ENCODE assay signal across 8 cellular contexts in the genomic region with DNA sequence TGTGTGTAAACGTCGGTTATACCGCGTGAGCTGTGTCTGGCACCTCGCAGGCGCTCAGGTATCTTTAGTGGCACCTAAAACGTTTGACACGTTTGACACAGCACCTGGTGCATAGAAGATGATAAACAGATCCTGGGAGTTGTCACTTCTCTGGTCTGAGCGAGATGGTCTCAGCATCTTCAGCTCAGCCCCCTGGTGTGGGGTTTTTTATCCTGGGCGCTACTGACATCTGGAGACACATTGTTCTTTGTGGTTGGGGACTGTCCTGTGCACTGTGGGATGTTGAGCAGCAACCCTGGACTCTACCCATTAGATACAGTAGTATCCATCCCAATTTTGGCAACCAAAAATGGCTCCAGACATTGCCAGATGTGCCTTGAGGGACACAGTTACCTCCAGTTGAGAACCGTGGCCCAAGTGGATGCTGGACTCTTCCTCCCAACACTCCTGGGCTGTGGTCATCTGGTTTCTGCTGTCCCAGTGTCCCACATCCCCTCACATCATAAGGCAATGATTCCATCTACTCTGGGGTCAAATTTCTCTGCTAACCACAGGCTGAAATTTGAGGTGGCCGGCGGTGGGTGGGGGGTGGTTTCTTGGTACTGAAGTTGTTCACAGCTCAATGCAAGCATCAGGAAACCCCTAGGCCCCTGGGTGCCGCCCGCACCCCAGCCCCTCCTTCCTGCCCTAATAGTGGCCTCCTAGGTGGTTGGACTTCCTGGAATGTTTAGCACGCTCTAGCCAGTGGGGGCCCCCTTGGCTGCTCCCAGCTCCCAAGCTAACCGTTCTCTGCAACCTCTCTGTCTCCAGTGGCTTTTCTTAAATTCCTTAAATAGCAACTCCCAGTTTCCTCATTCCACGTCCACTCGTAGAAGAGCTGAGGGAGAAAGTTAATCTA.
DNase-seq lines count a peak whose midpoint lies in the region; ATAC-seq and TF ChIP-seq lines count a peak whose summit lies in the region.

No MANE protein-coding gene starts in this region.

- no peak overlapping the region for H3K14ac ChIP-seq in mesenchymal stem cell (ENCODE audit: low read length in 2 of 2)

- POLR2A ChIA-PET in HEK293T (lab: Yijun Ruan, JAX): no interaction called here

- H4K91ac ChIP-seq in mesenchymal stem cell (ENCODE audit: low read length): peak overlapping the region; percentile 36

- peak overlapping the region; percentile 29 to 62 for H3K18ac ChIP-seq in mesenchymal stem cell (ENCODE audit: low read depth in 1 of 2, low read length in 2 of 2)

- CTCF ChIA-PET in HEK293T (lab: Yijun Ruan, JAX): no interaction called here

- DNase-seq in AG08395 (ENCODE audit: low spot score) (peak; percentile 86), HS-5 (ENCODE audit: low read depth) (peak; percentile 30), astrocyte of the spinal cord (ENCODE audit: low read depth, low spot score) (peak; percentile 95), mesenchymal stem cell (peak; percentile 83), HEK293T (ENCODE audit: extremely low spot score) (no peak), NCI-H1436 (lab: John Stamatoyannopoulos, UW) (no peak), NCI-H128 (lab: John Stamatoyannopoulos, UW; ENCODE audit: unreplicated experiment) (no peak)

- peak overlapping the region; percentile 9 to 61 for H2BK12ac ChIP-seq in mesenchymal stem cell (ENCODE audit: low read length in 2 of 2)

- peak overlapping the region; percentile 81 for H3K27ac ChIP-seq in mesenchymal stem cell (ENCODE audit: low read length, poor library complexity, severe bottlenecking)

- H3K9me3 ChIP-seq in mesenchymal stem cell (ENCODE audit: control insufficient read depth, low read length): no peaks in the 10 kb centered on the region

- peak overlapping the region; percentile 20 to 26 for H3K4ac ChIP-seq in mesenchymal stem cell (ENCODE audit: low read depth in 1 of 2, low read length in 2 of 2)

- no peak overlapping the region for H2BK15ac ChIP-seq in mesenchymal stem cell (ENCODE audit: low read depth, poor library complexity, severe bottlenecking)

- H4K8ac ChIP-seq in mesenchymal stem cell (ENCODE audit: low read length): peak overlapping the region; percentile 25

- no peak for TF ChIP-seq CTCF in astrocyte of the spinal cord (IDR thresholded peaks at IDR 0.05; ENCODE audit: low read depth, low read length)

- in situ Hi-C loops in astrocyte of the spinal cord (cut with HindIII; ENCODE audit: low sequenced_read_pairs): no loop called here

- no peak for ATAC-seq in GM19455 (IDR thresholded peaks at IDR 0.05; ENCODE audit: unreplicated experiment)

- H3K36me3 ChIP-seq in mesenchymal stem cell (ENCODE audit: control insufficient read depth in 1 of 2, insufficient read depth in 2 of 2, low read depth in 1 of 2, low read length in 2 of 2): peaks cover 32 to 74% of the 10 kb centered on the region in 2 experiments

- no peaks in the 10 kb centered on the region for H3K27me3 ChIP-seq in mesenchymal stem cell (ENCODE audit: control insufficient read depth in 1 of 2, insufficient read depth in 1 of 2, low read length in 2 of 2)

- no peak overlapping the region for H3K9ac ChIP-seq in mesenchymal stem cell (ENCODE audit: low read length)

- no peak overlapping the region for H2BK120ac ChIP-seq in mesenchymal stem cell (ENCODE audit: low read depth, low read length)

- H3K4me1 ChIP-seq in mesenchymal stem cell (ENCODE audit: control insufficient read depth, insufficient read depth, low read depth, low read length): peaks cover 36% of the 10 kb centered on the region

- H3K23ac ChIP-seq in mesenchymal stem cell (ENCODE audit: low read length in 2 of 2): no peak overlapping the region

- WGBS in mesenchymal stem cell: 60% methylated on average over 17 of the region's 19 CpGs

- no peaks in the 10 kb centered on the region for H3K79me1 ChIP-seq in mesenchymal stem cell (replicated peaks; ENCODE audit: low read length, poor library complexity, severe bottlenecking)

- no peak overlapping the region for H3K4me2 ChIP-seq in mesenchymal stem cell (ENCODE audit: low read length, poor library complexity, severe bottlenecking)

- H2AFZ ChIP-seq in mesenchymal stem cell (ENCODE audit: low read depth, low read length): no peak overlapping the region

- no peak overlapping the region for H2BK5ac ChIP-seq in mesenchymal stem cell (ENCODE audit: low read depth, low read length, poor library complexity, severe bottlenecking)

- peak overlapping the region; percentile 92 for H2AK5ac ChIP-seq in mesenchymal stem cell (ENCODE audit: low read length, severe bottlenecking)

- H3K4me3 ChIP-seq in astrocyte of the spinal cord (ENCODE audit: low read depth, low read length): no peak overlapping the region
- H3K4me3 ChIP-seq in mesenchymal stem cell (ENCODE audit: insufficient read depth in 1 of 2, low read depth in 1 of 2, low read length in 2 of 2): no peak overlapping the region

TF ChIP-seq in HEK293T, 16 proteins besides CTCF, POLR2A, EP300 and RAD21:
- TF ChIP-seq TARDBP (IDR thresholded peaks at IDR 0.05) (no peak), SUZ12 (IDR thresholded peaks at IDR 0.05) (no peak), ZNF384 (IDR thresholded peaks at IDR 0.05) (no peak), BHLHE40 (IDR thresholded peaks at IDR 0.05; ENCODE audit: borderline replicate concordance) (no peak), FOXK2 (IDR thresholded peaks at IDR 0.05) (no peak), SP1 (IDR thresholded peaks at IDR 0.05) (no peak), ARNT (IDR thresholded peaks at IDR 0.05) (no peak), CTBP1 (IDR thresholded peaks at IDR 0.05; ENCODE audit: borderline replicate concordance) (no peak), NFRKB (IDR thresholded peaks at IDR 0.05) (no peak), ELF4 (IDR thresholded peaks at IDR 0.05) (no peak), FOXA1 (IDR thresholded peaks at IDR 0.05) (no peak), HDGF (IDR thresholded peaks at IDR 0.05; ENCODE audit: borderline replicate concordance) (no peak), FOXM1 (IDR thresholded peaks at IDR 0.05; ENCODE audit: borderline replicate concordance) (no peak), LEF1 (IDR thresholded peaks at IDR 0.05; ENCODE audit: borderline replicate concordance) (no peak), L3MBTL2 (conservative IDR thresholded peaks at IDR 0.05) (no peak)
- TF ChIP-seq, protein P1, sequence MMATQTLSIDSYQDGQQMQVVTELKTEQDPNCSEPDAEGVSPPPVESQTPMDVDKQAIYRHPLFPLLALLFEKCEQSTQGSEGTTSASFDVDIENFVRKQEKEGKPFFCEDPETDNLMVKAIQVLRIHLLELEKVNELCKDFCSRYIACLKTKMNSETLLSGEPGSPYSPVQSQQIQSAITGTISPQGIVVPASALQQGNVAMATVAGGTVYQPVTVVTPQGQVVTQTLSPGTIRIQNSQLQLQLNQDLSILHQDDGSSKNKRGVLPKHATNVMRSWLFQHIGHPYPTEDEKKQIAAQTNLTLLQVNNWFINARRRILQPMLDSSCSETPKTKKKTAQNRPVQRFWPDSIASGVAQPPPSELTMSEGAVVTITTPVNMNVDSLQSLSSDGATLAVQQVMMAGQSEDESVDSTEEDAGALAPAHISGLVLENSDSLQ (IDR thresholded peaks at IDR 0.05): no peak

Comparison
In these comparisons a context has a peak if more than half of its experiments do, and no peak if none do; other contexts are left out.
1. DNase-seq: peak in AG08395 (single experiment), HS-5 (single experiment), astrocyte of the spinal cord (single experiment) and mesenchymal stem cell (single experiment); none in HEK293T (single experiment), NCI-H1436 (single experiment) and NCI-H128 (single experiment).